15 cellular contexts compared by ENCODE assay signal in genomic region chr5:15748266-15748665, GRCh38.
DNase-seq lines count a peak whose midpoint lies in the region; ATAC-seq and TF ChIP-seq lines count a peak whose summit lies in the region.
"Had no signal": no experiment of that assay in that cellular context is flagged by ENCODE, and none has a peak within 500 bp of the region (broad histone marks: within the 10 kb centered on the region; RNA-seq: fewer than 3 reads in every experiment).

No MANE protein-coding gene starts in this region.

- H3K4me3 Mint-ChIP-seq in activated naive CD4-positive, alpha-beta T cell treated with anti-CD3 and anti-CD28 coated beads for 36 hours = no peak overlapping the region
- H3K4me3 Mint-ChIP-seq in mesothelial cell of epicardium = no peak overlapping the region
- H3K4me3 Mint-ChIP-seq: B cell; CD8-positive, alpha-beta T cell had no signal

- no peak overlapping the region for H3K9ac ChIP-seq in KMS-11
- H3K9ac ChIP-seq: BLaER1 treated with 17β-estradiol and CSF1 and Interleukin-3, amounts not matched to agents 10 nM and 100 nM had no signal

- H3K36me3 Mint-ChIP-seq in activated naive CD4-positive, alpha-beta T cell treated with anti-CD3 and anti-CD28 coated beads for 36 hours (ENCODE audit: low read depth) = no peaks in the 10 kb centered on the region
- H3K36me3 Mint-ChIP-seq in mesothelial cell of epicardium = peaks cover 7% of the 10 kb centered on the region
- H3K36me3 Mint-ChIP-seq: CD8-positive, alpha-beta T cell had no signal

- no peak for ATAC-seq in HG03025 (IDR thresholded peaks at IDR 0.05; ENCODE audit: low FRiP score, unreplicated experiment)
- no peak for ATAC-seq in gastrocnemius medialis
- ATAC-seq: CD8-positive, alpha-beta T cell had no signal

- H3K36me3 ChIP-seq in KMS-11 (ENCODE audit: insufficient read depth) (no peaks in the 10 kb centered on the region), gastrocnemius medialis (no peaks in the 10 kb centered on the region)
- H3K36me3 ChIP-seq: BLaER1 treated with 17β-estradiol and CSF1 and Interleukin-3, amounts not matched to agents 10 nM and 100 nM had no signal

- H4K20me1 ChIP-seq in KMS-11 (ENCODE audit: insufficient read depth) = no peaks in the 10 kb centered on the region
- H4K20me1 ChIP-seq: BLaER1 treated with 17β-estradiol and CSF1 and Interleukin-3, amounts not matched to agents 10 nM and 100 nM had no signal

- TF ChIP-seq CTCF in KMS-11 (conservative IDR thresholded peaks at IDR 0.05; ENCODE audit: low read depth, low read length) (no peak), epithelial cell of esophagus (IDR thresholded peaks at IDR 0.05; ENCODE audit: insufficient read depth, low read depth, low read length, missing control alignments) (no peak), mesothelial cell of epicardium (IDR thresholded peaks at IDR 0.05; ENCODE audit: unreplicated experiment) (no peak), gastrocnemius medialis (IDR thresholded peaks at IDR 0.05 in 4 of 5, conservative IDR thresholded peaks at IDR 0.05 in 1 of 5) (no peak)

- TF ChIP-seq POLR2A in gastrocnemius medialis (IDR thresholded peaks at IDR 0.05) = no peak

- H3K27me3 Mint-ChIP-seq in activated naive CD4-positive, alpha-beta T cell treated with anti-CD3 and anti-CD28 coated beads for 36 hours (ENCODE audit: low read depth) = no peaks in the 10 kb centered on the region
- H3K27me3 Mint-ChIP-seq in mesothelial cell of epicardium (ENCODE audit: low read depth) = no peaks in the 10 kb centered on the region
- H3K27me3 Mint-ChIP-seq: B cell had no signal

- no peaks in the 10 kb centered on the region for H3K9me3 ChIP-seq in gastrocnemius medialis

- CTCF ChIA-PET in activated naive CD4-positive, alpha-beta T cell treated with anti-CD3 and anti-CD28 coated beads for 36 hours (lab: Charles Lee) = no interaction called here

- no peak overlapping the region for H3K27ac Mint-ChIP-seq in activated naive CD4-positive, alpha-beta T cell treated with anti-CD3 and anti-CD28 coated beads for 36 hours
- H3K27ac Mint-ChIP-seq in mesothelial cell of epicardium = peak overlapping the region; percentile 2
- H3K27ac Mint-ChIP-seq: B cell; CD8-positive, alpha-beta T cell had no signal

- in situ Hi-C loops in gastrocnemius medialis (cut with MboI; ENCODE audit: low sequenced_read_pairs in 4 of 4) = no loop called here

- H3K4me3 ChIP-seq in KMS-11 (IDR thresholded peaks at IDR 0.05; ENCODE audit: insufficient read depth, low read depth, low read length) = no peak overlapping the region
- no peak overlapping the region for H3K4me3 ChIP-seq in epithelial cell of esophagus (ENCODE audit: low read length)
- no peak overlapping the region for H3K4me3 ChIP-seq in gastrocnemius medialis
- H3K4me3 ChIP-seq: BLaER1 treated with 17β-estradiol and CSF1 and Interleukin-3, amounts not matched to agents 10 nM and 100 nM had no signal

- H3K27me3 ChIP-seq in KMS-11 (ENCODE audit: insufficient read depth, low read depth) (no peaks in the 10 kb centered on the region), gastrocnemius medialis (no peaks in the 10 kb centered on the region)
- H3K27me3 ChIP-seq: BLaER1 treated with 17β-estradiol and CSF1 and Interleukin-3, amounts not matched to agents 10 nM and 100 nM had no signal

- peaks cover 9% of the 10 kb centered on the region for H3K9me3 Mint-ChIP-seq in activated naive CD4-positive, alpha-beta T cell treated with anti-CD3 and anti-CD28 coated beads for 36 hours
- H3K9me3 Mint-ChIP-seq in mesothelial cell of epicardium = peaks cover 13% of the 10 kb centered on the region

- 0 out of 2 replicates have a peak, but pooled peaks cover 9% of the 10 kb centered on the region for H3K79me2 ChIP-seq in KMS-11 (ENCODE audit: insufficient read depth, low read depth)

- H2AFZ ChIP-seq in KMS-11 (ENCODE audit: low read depth) = no peak overlapping the region

- peak; percentile 23 for DNase-seq in activated naive CD4-positive, alpha-beta T cell treated with anti-CD3 and anti-CD28 coated beads for 36 hours
- DNase-seq in activated naive CD4-positive, alpha-beta T cell treated with anti-CD3 and anti-CD28 coated beads, Interleukin-2, amount 50 U/mL, for 16 hours = no peak
- DNase-seq in epithelial cell of esophagus (ENCODE audit: low read depth) (peak; percentile 64), mesothelial cell of epicardium (ENCODE audit: low spot score in 2 of 2, unreplicated experiment in 2 of 2) (no peak), gastrocnemius medialis (no peak)
- DNase-seq: Calu3; CD8-positive, alpha-beta T cell; DMS79 treated with DMSO at 0.1 percent for 48 hours; GF-D8; GOT3; H7 had no signal

- peaks cover 2% of the 10 kb centered on the region for H3K4me1 Mint-ChIP-seq in activated naive CD4-positive, alpha-beta T cell treated with anti-CD3 and anti-CD28 coated beads for 36 hours (ENCODE audit: low read depth)
- H3K4me1 Mint-ChIP-seq in mesothelial cell of epicardium = peaks cover 29% of the 10 kb centered on the region
- H3K4me1 Mint-ChIP-seq: B cell had no signal

- peak overlapping the region; percentile 1; the same call in 1 of the 2 replicates for H3K4me2 ChIP-seq in KMS-11
- H3K4me2 ChIP-seq: BLaER1 treated with 17β-estradiol and CSF1 and Interleukin-3, amounts not matched to agents 10 nM and 100 nM had no signal

- intact Hi-C loops in activated naive CD4-positive, alpha-beta T cell treated with anti-CD3 and anti-CD28 coated beads for 36 hours (cut with micrococcal nuclease) = no loop called here
- intact Hi-C loops in gastrocnemius medialis (cut with DNase I; ENCODE audit: low total_unique reads) = no loop called here

- peaks cover 10% of the 10 kb centered on the region for H3K4me1 ChIP-seq in KMS-11 (ENCODE audit: low read depth, poor library complexity, severe bottlenecking)
- no peaks in the 10 kb centered on the region for H3K4me1 ChIP-seq in gastrocnemius medialis
- H3K4me1 ChIP-seq: BLaER1 treated with 17β-estradiol and CSF1 and Interleukin-3, amounts not matched to agents 10 nM and 100 nM had no signal

- H3K27ac ChIP-seq in KMS-11 (no peak overlapping the region), gastrocnemius medialis (no peak overlapping the region)
- H3K27ac ChIP-seq: BLaER1 treated with 17β-estradiol and CSF1 and Interleukin-3, amounts not matched to agents 10 nM and 100 nM had no signal

Comparison
In these comparisons a context has a peak if more than half of its experiments do, and no peak if none do; other contexts are left out.
1. DNase-seq: peak in activated naive CD4-positive, alpha-beta T cell treated with anti-CD3 and anti-CD28 coated beads for 36 hours (single experiment) and epithelial cell of esophagus (single experiment); none in activated naive CD4-positive, alpha-beta T cell treated with anti-CD3 and anti-CD28 coated beads, Interleukin-2, amount 50 U/mL, for 16 hours (single experiment), mesothelial cell of epicardium (0 of 2) and gastrocnemius medialis (0 of 2).